ENCODE assay signal across 13 cellular contexts in the genomic region with DNA sequence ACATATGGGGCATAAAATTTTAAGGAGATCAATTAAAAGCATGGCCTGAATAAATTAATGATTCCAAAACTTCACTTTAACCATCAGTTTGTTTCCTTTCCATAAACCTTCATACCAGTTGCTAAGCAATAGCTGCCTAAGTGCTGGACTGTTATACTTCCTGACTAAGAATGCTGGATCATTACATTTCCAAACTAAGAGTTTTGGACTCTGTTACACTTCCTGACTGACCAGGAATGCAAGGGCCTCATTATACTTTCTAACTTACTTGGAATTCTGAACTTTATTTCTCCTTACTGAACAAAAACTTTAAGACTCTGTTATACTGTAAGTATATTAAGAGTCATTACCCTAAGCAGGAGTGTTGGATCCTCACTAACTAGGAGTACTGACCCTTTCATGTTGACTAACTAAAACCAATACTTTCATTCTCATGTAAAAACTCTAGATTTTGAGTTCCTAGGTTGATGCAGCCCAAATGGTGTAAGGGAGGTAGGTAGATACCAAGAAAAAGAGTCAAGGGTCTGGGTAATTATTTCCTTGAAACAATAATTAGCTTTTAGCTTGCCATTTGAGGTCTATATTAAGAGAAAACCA.
DNase-seq lines count a peak whose midpoint lies in the region; ATAC-seq, FAIRE-seq and TF ChIP-seq lines count a peak whose summit lies in the region.
"Had no signal": no experiment of that assay in that cellular context is flagged by ENCODE, and none has a peak within 500 bp of the region (broad histone marks: within the 10 kb centered on the region; RNA-seq: fewer than 3 reads in every experiment).

No MANE protein-coding gene starts in this region.

- H3K27me3 ChIP-seq in pancreas (no peaks in the 10 kb centered on the region), Peyer's patch (no peaks in the 10 kb centered on the region)

- H3K4me3 ChIP-seq in GM12865 (ENCODE audit: low read depth, low read length) (no peak overlapping the region), fibroblast of the aortic adventitia (ENCODE audit: low read depth, low read length) (no peak overlapping the region), pancreas (no peak overlapping the region), Peyer's patch (no peak overlapping the region)

- TF ChIP-seq POLR2A in Peyer's patch (IDR thresholded peaks at IDR 0.05), result no peak

- H3K27ac ChIP-seq in pancreas (no peak overlapping the region), Peyer's patch (no peak overlapping the region)

- no peaks in the 10 kb centered on the region for H3K36me3 ChIP-seq in pancreas
- H3K36me3 ChIP-seq in Peyer's patch, result no peaks in the 10 kb centered on the region

- peak; percentile 3 for DNase-seq in GM12865 (ENCODE audit: low read depth)
- peak; percentile 19 for DNase-seq in RCC 7860 (ENCODE audit: low spot score)
- peak; percentile 75 for DNase-seq in fibroblast of the aortic adventitia (ENCODE audit: low read depth)
- DNase-seq in pancreas, result no peak
- no peak for DNase-seq in nucleus accumbens (lab: John Stamatoyannopoulos, UW)
- no peak for DNase-seq in inferior parietal cortex (ENCODE audit: extremely low spot score)
- no peak for DNase-seq in Peyer's patch
- DNase-seq in germinal center (ENCODE audit: low spot score), result no peak
- DNase-seq: activated CD4-positive, alpha-beta T cell treated with anti-CD3 and anti-CD28 coated beads, Interleukin-2, amount 50 U/mL, for 1 hour; activated gamma-delta T cell; naive thymus-derived CD4-positive, alpha-beta T cell had no signal

- peaks cover 0 to 15% (median 0%) of the 10 kb centered on the region in 3 donors for H3K4me1 ChIP-seq in pancreas
- no peaks in the 10 kb centered on the region for H3K4me1 ChIP-seq in Peyer's patch

- no peak for TF ChIP-seq CTCF in GM12865 (IDR thresholded peaks at IDR 0.05; ENCODE audit: insufficient read depth, low read depth, low read length, missing control alignments)
- no peak for TF ChIP-seq CTCF in fibroblast of the aortic adventitia (IDR thresholded peaks at IDR 0.05; ENCODE audit: insufficient read depth, low read length)
- no peak for TF ChIP-seq CTCF in pancreas (IDR thresholded peaks at IDR 0.05)
- TF ChIP-seq CTCF in Peyer's patch (IDR thresholded peaks at IDR 0.05), result no peak

- intact Hi-C loops in pancreas (cut with DNase I), result no loop called here

- ATAC-seq in pancreas, result peak in 3 of 4 donors; percentile 36 to 68 (median 58)
- ATAC-seq: naive thymus-derived CD4-positive, alpha-beta T cell; stimulated activated effector memory CD8-positive, alpha-beta T cell treated with anti-CD3 and anti-CD28 coated beads, Interleukin-12 subunit alpha, Interleukin-12 subunit beta, amount 100 ng/mL, for 72 hours had no signal

- FAIRE-seq in RCC 7860 (lab: Jason Lieb, UNC), result no peak
- FAIRE-seq in pancreas (lab: Jason Lieb, UNC), result no peak
- FAIRE-seq: colon had no signal

- H3K9me3 ChIP-seq in pancreas (no peaks in the 10 kb centered on the region), Peyer's patch (no peaks in the 10 kb centered on the region)

Comparison
In these comparisons a context has a peak if more than half of its experiments do, and no peak if none do; other contexts are left out.
1. DNase-seq: peak in GM12865 (single experiment), RCC 7860 (single experiment) and fibroblast of the aortic adventitia (single experiment); none in pancreas (0 of 6), nucleus accumbens (0 of 56), inferior parietal cortex (single experiment), Peyer's patch (0 of 3) and germinal center (single experiment).